8 cellular contexts compared by ENCODE assay signal in genomic region chr1:183881387-183882084, GRCh38.
DNase-seq lines count a peak whose midpoint lies in the region; ATAC-seq and TF ChIP-seq lines count a peak whose summit lies in the region.

No MANE protein-coding gene starts in this region.

- CTCF ChIA-PET in RWPE1 (lab: Yijun Ruan, JAX): interaction anchor here (0.6 to 1.0 kb wide), 2 partner anchors 34 to 1414 kb away, joined by 3 to 4 read pairs; no protein-coding TSS in a partner anchor

- no peak overlapping the region for H3K4me3 Mint-ChIP-seq in progenitor cell of endocrine pancreas (ENCODE audit: low read depth)

- peak overlapping the region; percentile 51; the same call in 1 of the 2 replicates for H3K27ac ChIP-seq in RWPE1

- H3K36me3 Mint-ChIP-seq in progenitor cell of endocrine pancreas (ENCODE audit: insufficient read depth): peaks cover 5% of the 10 kb centered on the region

- TF ChIP-seq CTCF in RWPE1 (conservative IDR thresholded peaks at IDR 0.05; ENCODE audit: low read depth) (no peak), progenitor cell of endocrine pancreas (IDR thresholded peaks at IDR 0.05; ENCODE audit: unreplicated experiment) (no peak)

- ATAC-seq in HG03520 (IDR thresholded peaks at IDR 0.05; ENCODE audit: unreplicated experiment): no peak

- H3K4me1 Mint-ChIP-seq in progenitor cell of endocrine pancreas (ENCODE audit: low read depth): peaks cover 21% of the 10 kb centered on the region

- no peaks in the 10 kb centered on the region for H3K27me3 Mint-ChIP-seq in progenitor cell of endocrine pancreas

- peak; percentile 69 for DNase-seq in DMS79 treated with DMSO at 0.1 percent for 48 hours (lab: John Stamatoyannopoulos, UW)
- peak; percentile 80 for DNase-seq in RWPE1 (ENCODE audit: low spot score)
- peak; percentile 25 to 90 (median 62) for DNase-seq in head of caudate nucleus
- DNase-seq in progenitor cell of endocrine pancreas (ENCODE audit: low spot score, unreplicated experiment): peak; percentile 52
- no peak for DNase-seq in NCI-H187 (lab: John Stamatoyannopoulos, UW)
- no peak for DNase-seq in activated CD4-positive, alpha-beta T cell treated with anti-CD3 and anti-CD28 coated beads, Interleukin-2, amount 50 U/mL, for 1 hour
- DNase-seq in GOT3 (lab: John Stamatoyannopoulos, UW): no peak

- peak overlapping the region; percentile 98 for H3K27ac Mint-ChIP-seq in progenitor cell of endocrine pancreas

- intact Hi-C loops in head of caudate nucleus (cut with DNase I): no loop called here

- H3K9me3 Mint-ChIP-seq in progenitor cell of endocrine pancreas (ENCODE audit: low read depth): no peaks in the 10 kb centered on the region

- POLR2A ChIA-PET in RWPE1 (lab: Yijun Ruan, JAX; ENCODE audit: low non-redundant PET): no interaction called here

Comparison
In these comparisons a context has a peak if more than half of its experiments do, and no peak if none do; other contexts are left out.
1. DNase-seq: peak in DMS79 treated with DMSO at 0.1 percent for 48 hours (single experiment), RWPE1 (single experiment), head of caudate nucleus (42 of 42) and progenitor cell of endocrine pancreas (single experiment); none in NCI-H187 (0 of 2), activated CD4-positive, alpha-beta T cell treated with anti-CD3 and anti-CD28 coated beads, Interleukin-2, amount 50 U/mL, for 1 hour (single experiment) and GOT3 (single experiment).